Comparison of ENCODE assay signal across 11 cellular contexts in the genomic region with DNA sequence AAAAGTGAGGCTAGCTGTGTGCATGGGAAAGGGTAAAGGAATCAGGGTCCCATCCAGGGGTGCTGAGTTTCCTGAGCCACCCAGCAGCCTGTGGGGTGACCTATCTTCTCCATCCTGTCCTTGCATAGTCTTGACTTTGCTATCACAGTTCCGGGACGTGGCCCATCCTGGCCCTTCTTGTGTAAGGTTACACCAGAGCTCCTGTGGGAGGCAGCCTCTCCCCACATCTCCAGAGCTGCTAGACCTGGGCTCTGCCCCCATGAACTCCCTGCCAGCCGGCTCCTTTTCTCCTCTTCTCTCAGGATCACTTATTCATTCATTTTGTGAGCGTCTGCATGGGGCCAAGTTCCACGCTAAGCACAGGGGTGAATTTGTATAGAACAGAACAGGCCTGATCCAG.
DNase-seq lines count a peak whose midpoint lies in the region; ATAC-seq and TF ChIP-seq lines count a peak whose summit lies in the region.
"Had no signal": no experiment of that assay in that cellular context is flagged by ENCODE, and none has a peak within 500 bp of the region (broad histone marks: within the 10 kb centered on the region; RNA-seq: fewer than 3 reads in every experiment).

No MANE protein-coding gene starts in this region.

- no peak for TF ChIP-seq POLR2A in gastroesophageal sphincter (IDR thresholded peaks at IDR 0.05)

- intact Hi-C loops in posterior vena cava (cut with DNase I): no loop called here

- peak; percentile 62 for TF ChIP-seq CTCF in AG10803 (conservative IDR thresholded peaks at IDR 0.05; ENCODE audit: low read length)
- TF ChIP-seq CTCF in gastroesophageal sphincter (IDR thresholded peaks at IDR 0.05): peak in 2 of 4 experiments; percentile 16 to 45

- no peaks in the 10 kb centered on the region for H3K36me3 ChIP-seq in gastroesophageal sphincter
- H3K36me3 ChIP-seq: neutrophil had no signal

- TF ChIP-seq EP300 in gastroesophageal sphincter (IDR thresholded peaks at IDR 0.05): no peak

- 60 to 86% methylated on average over 2 to 4 of the region's 5 CpGs for WGBS in gastroesophageal sphincter (ENCODE audit: low coverage in 1 of 2), 2 donors

- no peaks in the 10 kb centered on the region for H3K9me3 ChIP-seq in gastroesophageal sphincter
- H3K9me3 ChIP-seq: neutrophil had no signal

- H3K27ac ChIP-seq in gastroesophageal sphincter: no peak overlapping the region
- H3K27ac ChIP-seq: neutrophil had no signal

- H3K4me1 ChIP-seq in gastroesophageal sphincter: no peaks in the 10 kb centered on the region

- ATAC-seq in HG02938 (IDR thresholded peaks at IDR 0.05; ENCODE audit: unreplicated experiment): no peak
- ATAC-seq in gastroesophageal sphincter: no peak

- peak; percentile 66 for DNase-seq in AG10803 (ENCODE audit: low read depth)
- peak; percentile 29 for DNase-seq in HCEC 1CT
- peak; percentile 71 for DNase-seq in amniotic epithelial cell (ENCODE audit: low read depth)
- DNase-seq in kidney tubule cell (ENCODE audit: low spot score): peak; percentile 37
- DNase-seq in ureter (ENCODE audit: low spot score): no peak
- DNase-seq in posterior vena cava (ENCODE audit: low spot score): no peak
- DNase-seq: activated naive CD8-positive, alpha-beta T cell treated with anti-CD3 and anti-CD28 coated beads, Interleukin-2, amount 10 ng/mL, durations not matched to agents 7 days and 5 days; NCI-H2029 treated with DMSO at 0.1 percent for 48 hours had no signal

- H3K4me3 ChIP-seq in AG10803 (ENCODE audit: low read length) (no peak overlapping the region), gastroesophageal sphincter (no peak overlapping the region)

- H3K27me3 ChIP-seq in gastroesophageal sphincter: peaks cover 26% of the 10 kb centered on the region

Comparison
In these comparisons a context has a peak if more than half of its experiments do, and no peak if none do; other contexts are left out.
1. DNase-seq: peak in AG10803 (single experiment), HCEC 1CT (single experiment), amniotic epithelial cell (single experiment) and kidney tubule cell (single experiment); none in ureter (single experiment) and posterior vena cava (single experiment).